22 cellular contexts compared by ENCODE assay signal in the genomic region with DNA sequence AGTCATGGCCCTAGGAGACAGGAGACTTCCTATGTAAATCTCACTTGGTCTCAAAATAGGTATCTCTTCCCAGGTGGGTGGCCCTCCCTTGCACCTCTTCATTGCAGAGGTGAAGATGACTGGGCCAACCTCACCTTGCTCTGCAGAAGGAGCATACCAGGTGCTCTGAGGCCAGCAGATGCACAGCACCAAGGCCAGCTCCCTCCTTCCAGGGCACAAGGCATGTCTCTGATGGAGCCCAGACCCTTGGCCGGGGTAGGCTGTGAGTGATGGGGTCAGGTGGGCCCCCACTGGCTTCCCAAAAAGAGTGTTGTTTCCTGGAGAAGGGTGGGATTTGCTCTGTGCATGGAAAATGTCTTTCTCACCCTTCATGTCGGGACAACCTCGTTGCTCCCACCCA. TPM values are rescaled to one million over a fixed set of nuclear protein-coding genes. Genes with fewer than 3 reads are reported as not detected.
DNase-seq lines count a peak whose midpoint lies in the region; ATAC-seq, FAIRE-seq and TF ChIP-seq lines count a peak whose summit lies in the region.
"Had no signal": no experiment of that assay in that cellular context is flagged by ENCODE, and none has a peak within 500 bp of the region (broad histone marks: within the 10 kb centered on the region; RNA-seq: fewer than 3 reads in every experiment).

No MANE protein-coding gene starts in this region.

- H3K9ac ChIP-seq in HepG2 (ENCODE audit: insufficient read depth, low read depth, low read length), result no peak overlapping the region
- no peak overlapping the region for H3K9ac ChIP-seq in neuronal stem cell (ENCODE audit: low read depth, low read length, poor library complexity)

- H3K36me3 ChIP-seq in HepG2 (replicated peaks in 1 of 2; ENCODE audit: control insufficient read depth in 1 of 2, insufficient read depth in 2 of 2, low read length in 2 of 2) (no peaks in the 10 kb centered on the region), right lobe of liver (no peaks in the 10 kb centered on the region), HEK293 (ENCODE audit: control insufficient read depth in 2 of 2, insufficient read depth in 1 of 2, low read length in 2 of 2) (no peaks in the 10 kb centered on the region), neuronal stem cell (replicated peaks in 1 of 2; ENCODE audit: control insufficient read depth in 2 of 2, insufficient read depth in 2 of 2, low read length in 2 of 2) (no peaks in the 10 kb centered on the region)
- H3K36me3 ChIP-seq: BE2C had no signal

- H3K4me1 ChIP-seq in HepG2 (ENCODE audit: insufficient read depth, low read length) (no peaks in the 10 kb centered on the region), right lobe of liver (no peaks in the 10 kb centered on the region), HEK293 (ENCODE audit: control insufficient read depth, insufficient read depth, low read length) (no peaks in the 10 kb centered on the region), neuronal stem cell (ENCODE audit: control insufficient read depth in 2 of 2, insufficient read depth in 1 of 2, low read depth in 1 of 2, low read length in 2 of 2) (no peaks in the 10 kb centered on the region)

- H3K27me3 ChIP-seq in HepG2 (ENCODE audit: control insufficient read depth in 1 of 2, insufficient read depth in 2 of 2, low read length in 2 of 2) (peaks cover 1 to 2% of the 10 kb centered on the region in 2 experiments; a peak in 2 of 5 replicates), right lobe of liver (no peaks in the 10 kb centered on the region), neuronal stem cell (ENCODE audit: control insufficient read depth in 3 of 3, insufficient read depth in 3 of 3, low read depth in 1 of 3, low read length in 3 of 3) (peaks cover 0 to under 1% (median 0%) of the 10 kb centered on the region in 3 experiments)
- H3K27me3 ChIP-seq: BE2C had no signal

- H2AK5ac ChIP-seq in neuronal stem cell (ENCODE audit: low read depth, low read length), result no peak overlapping the region

- no peaks in the 10 kb centered on the region for H3K79me2 ChIP-seq in HepG2 (ENCODE audit: insufficient read depth, low read length)

- H3K4me3 ChIP-seq in HepG2 (replicated peaks in 1 of 3; ENCODE audit: insufficient read depth in 1 of 3, low read depth in 2 of 3, low read length in 3 of 3), result no peak overlapping the region
- H3K4me3 ChIP-seq in right lobe of liver, result no peak overlapping the region
- no peak overlapping the region for H3K4me3 ChIP-seq in HEK293 (ENCODE audit: low read depth, low read length)
- no peak overlapping the region for H3K4me3 ChIP-seq in neuronal stem cell (ENCODE audit: low read length in 2 of 2)

- peaks cover 6 to 30% of the 10 kb centered on the region in 2 donors for H3K27me3 Mint-ChIP-seq in natural killer cell (ENCODE audit: low read depth in 2 of 2)

- H3K4ac ChIP-seq in neuronal stem cell (ENCODE audit: low read length), result no peak overlapping the region

- no TSS peak for BruUV-seq in HepG2 (replicated peaks; lab: Mats Ljungman, UMichigan)

- CTCF ChIA-PET in HepG2 (lab: Yijun Ruan, JAX; ENCODE audit: low intra/inter-chr PET ratio, low total read pairs), result no interaction called here
- CTCF ChIA-PET in HEK293 (lab: Yijun Ruan, JAX), result interaction anchor here (0.5 kb wide), 1 partner anchor 593 kb away, joined by 3 read pairs; no protein-coding TSS in a partner anchor

- no peak for TF ChIP-seq POLR2A in HepG2 (IDR thresholded peaks at IDR 0.05; ENCODE audit: insufficient read depth in 1 of 2, low read depth in 2 of 2, low read length in 2 of 2)
- no peak for TF ChIP-seq POLR2A in right lobe of liver (IDR thresholded peaks at IDR 0.05)

- DNase-seq in HepG2 (ENCODE audit: low spot score), result no peak
- DNase-seq in right lobe of liver, result no peak
- DNase-seq in neuronal stem cell (ENCODE audit: low spot score), result no peak
- no peak for DNase-seq in natural killer cell
- DNase-seq: ACHN; BE2C; C1 segment of cervical spinal cord; CD4-positive, CD25-positive, alpha-beta regulatory T cell; CD8-positive, alpha-beta memory T cell; COR-L47; H9; IMR-90; KBM-7 had no signal

- H4K91ac ChIP-seq in neuronal stem cell (ENCODE audit: low read depth, low read length, poor library complexity), result no peak overlapping the region

- WGBS in HepG2 (ENCODE audit: low lambda C conversion rate), result 7% methylated on average over 3 of the region's 3 CpGs
- WGBS in right lobe of liver (ENCODE audit: insufficient coverage, low coverage, low lambda C conversion rate, missing lambda C conversion rate), result 40% methylated on average over 2 of the region's 3 CpGs
- no CpG with 5 or more reads among the region's 3 CpGs for WGBS in neuronal stem cell (ENCODE audit: extremely low coverage in 2 of 2, insufficient read length in 2 of 2, insufficient replicate concordance in 1 of 2), 2 donors

- H3K4me1 Mint-ChIP-seq in natural killer cell, result no peaks in the 10 kb centered on the region
- H3K4me1 Mint-ChIP-seq: CD4-positive, CD25-positive, alpha-beta regulatory T cell; CD8-positive, alpha-beta memory T cell had no signal

- H2BK120ac ChIP-seq in neuronal stem cell (ENCODE audit: low read depth, low read length), result no peak overlapping the region

- H3K36me3 Mint-ChIP-seq in natural killer cell, result no peaks in the 10 kb centered on the region
- H3K36me3 Mint-ChIP-seq: CD4-positive, CD25-positive, alpha-beta regulatory T cell; CD8-positive, alpha-beta memory T cell had no signal

- H3K79me1 ChIP-seq in neuronal stem cell (ENCODE audit: low read depth, low read length), result no peaks in the 10 kb centered on the region

- H2BK5ac ChIP-seq in neuronal stem cell (ENCODE audit: low read length), result no peak overlapping the region

- no peak for FAIRE-seq in HepG2 (lab: Jason Lieb, UNC)
- FAIRE-seq: D721Med, G401.6, GM12892, H1 had no signal

- peak overlapping the region; percentile 12 for H3K23ac ChIP-seq in neuronal stem cell (ENCODE audit: low read depth, low read length, poor library complexity)

- H3K27ac ChIP-seq in HepG2 (ENCODE audit: extremely low read length, insufficient read depth, low read length) (no peak overlapping the region), right lobe of liver (no peak overlapping the region), HEK293 (ENCODE audit: extremely low read depth, low read depth, low read length) (no peak overlapping the region), neuronal stem cell (replicated peaks; ENCODE audit: low read length) (no peak overlapping the region)
- H3K27ac ChIP-seq: HL-60 had no signal

- no peak overlapping the region for H3K14ac ChIP-seq in neuronal stem cell (ENCODE audit: low read length)

- no peak for ATAC-seq in HepG2
- ATAC-seq in right lobe of liver, result no peak
- ATAC-seq in GM18502 (IDR thresholded peaks at IDR 0.05; ENCODE audit: poor library complexity, unreplicated experiment), result no peak
- no peak for ATAC-seq in natural killer cell

- no peak overlapping the region for H2BK12ac ChIP-seq in neuronal stem cell (ENCODE audit: low read length)

- H2AFZ ChIP-seq in HepG2 (ENCODE audit: low read length) (no peak overlapping the region), neuronal stem cell (ENCODE audit: low read length) (no peak overlapping the region)

- H3K27ac Mint-ChIP-seq in natural killer cell, result no peak overlapping the region
- H3K27ac Mint-ChIP-seq: CD4-positive, CD25-positive, alpha-beta regulatory T cell; CD8-positive, alpha-beta memory T cell; H9 had no signal

- H3K9me3 ChIP-seq in HepG2 (ENCODE audit: low read length), result no peaks in the 10 kb centered on the region
- H3K9me3 ChIP-seq in right lobe of liver, result no peaks in the 10 kb centered on the region
- no peaks in the 10 kb centered on the region for H3K9me3 ChIP-seq in HEK293 (ENCODE audit: control insufficient read depth, insufficient read depth, low read depth, low read length)
- H3K9me3 ChIP-seq in neuronal stem cell (replicated peaks in 1 of 2; ENCODE audit: control insufficient read depth in 2 of 2, insufficient read depth in 1 of 2, low read depth in 1 of 2, low read length in 2 of 2), result peaks cover 3 to 5% of the 10 kb centered on the region in 2 donors
- H3K9me3 ChIP-seq: BE2C had no signal

- no peak overlapping the region for H2BK15ac ChIP-seq in neuronal stem cell (ENCODE audit: low read length)

- POLR2A ChIA-PET in HepG2 (lab: Yijun Ruan, JAX) (no interaction called here), HEK293 (lab: Yijun Ruan, JAX) (no interaction called here)

- H4K8ac ChIP-seq in neuronal stem cell (ENCODE audit: low read depth, low read length), result no peak overlapping the region

- no peaks in the 10 kb centered on the region for H3K9me3 Mint-ChIP-seq in natural killer cell

- no peaks in the 10 kb centered on the region for H4K20me1 ChIP-seq in HepG2 (ENCODE audit: insufficient read depth, low read length)

- in situ Hi-C loops in HepG2 (cut with HindIII; ENCODE audit: extremely low pct_ligation_motif_present, low pct_unique_long_range_greater_than_20kb), result no loop called here

- H3K4me2 ChIP-seq in HepG2 (ENCODE audit: low read depth, low read length), result no peak overlapping the region
- no peak overlapping the region for H3K4me2 ChIP-seq in neuronal stem cell (ENCODE audit: insufficient read depth, low read length, poor library complexity, severe bottlenecking)

- intact Hi-C loops in HepG2 (cut with micrococcal nuclease; ENCODE audit: unreplicated experiment), result no loop called here
- intact Hi-C loops in right lobe of liver (cut with DNase I), result no loop called here
- intact Hi-C loops in natural killer cell (cut with micrococcal nuclease), result no loop called here

- TF ChIP-seq EP300 in HepG2 (IDR thresholded peaks at IDR 0.05; ENCODE audit: low read depth in 2 of 2, low read length in 2 of 2), result no peak
- TF ChIP-seq EP300 in HepG2 (CRISPR knock-in tag; IDR thresholded peaks at IDR 0.05; ENCODE audit: borderline replicate concordance), result no peak

- TF ChIP-seq CTCF in HepG2 (CRISPR knock-in tag; IDR thresholded peaks at IDR 0.05) (no peak), right lobe of liver (IDR thresholded peaks at IDR 0.05) (no peak), HEK293 (tag by site-specific recombination; IDR thresholded peaks at IDR 0.05) (no peak), natural killer cell (IDR thresholded peaks at IDR 0.05) (no peak)

- no peak overlapping the region for H3K4me3 Mint-ChIP-seq in natural killer cell
- H3K4me3 Mint-ChIP-seq: CD4-positive, CD25-positive, alpha-beta regulatory T cell; CD8-positive, alpha-beta memory T cell; H9 had no signal

- TF ChIP-seq RAD21 in HepG2 (CRISPR knock-in tag; IDR thresholded peaks at IDR 0.05), result no peak

- H3K18ac ChIP-seq in neuronal stem cell (ENCODE audit: low read length), result no peak overlapping the region

RNA-seq across cellular contexts. Expression of a gene that starts 12.8 kb away (rescaled TPM):
- total RNA-seq in HepG2 (2016; rRNA removed; fragmentation: Illumina TruSeq; extraction: Trizol) (not detected in 2 replicates), right lobe of liver (not detected), natural killer cell (not detected)
- total RNA-seq in HepG2 (2016; cell fraction: cytosol; rRNA removed; fragmentation: Illumina TruSeq; extraction: Trizol; ENCODE audit: low read depth), result not detected in 2 replicates
- total RNA-seq in HepG2 (2016; cell fraction: insoluble cytoplasmic fraction; rRNA removed; fragmentation: Illumina TruSeq; extraction: Trizol), result not detected in 2 replicates
- not detected in 2 replicates for total RNA-seq in HepG2 (2016; cell fraction: membrane; rRNA removed; fragmentation: Illumina TruSeq; extraction: Trizol)
- total RNA-seq in HepG2 (2016; cell fraction: nucleus; rRNA removed; fragmentation: Illumina TruSeq; extraction: Trizol), result not detected in 2 replicates
- polyA plus RNA-seq in HepG2 (2011; rRNA removed), result not detected in 2 replicates
- polyA plus RNA-seq in HepG2 (2011; cell fraction: cytosol; rRNA removed), result not detected in 2 replicates
- not detected in 2 replicates for polyA plus RNA-seq in HepG2 (2011; cell fraction: nucleus; rRNA removed)
- not detected in 2 replicates for polyA plus RNA-seq in HepG2 (2012)
- not detected in 2 replicates for polyA plus RNA-seq in HepG2 (2016; cell fraction: cytosol; fragmentation: Illumina TruSeq; extraction: Trizol; ENCODE audit: low read depth)
- polyA plus RNA-seq in HepG2 (2016; cell fraction: insoluble cytoplasmic fraction; fragmentation: Illumina TruSeq; extraction: Trizol; ENCODE audit: low read depth), result not detected in 2 replicates
- polyA plus RNA-seq in HepG2 (2016; cell fraction: membrane; fragmentation: Illumina TruSeq; extraction: Trizol; ENCODE audit: low read depth), result not detected in 2 replicates
- polyA plus RNA-seq in HepG2 (2016; cell fraction: nucleus; fragmentation: Illumina TruSeq; extraction: Trizol; ENCODE audit: insufficient read depth, low read depth), result not detected in 2 replicates
- polyA minus RNA-seq in HepG2 (2011; rRNA and poly(A)+ RNA removed; ENCODE audit: low replicate concordance), result not detected in 2 replicates
- not detected in 2 replicates for polyA minus RNA-seq in HepG2 (2011; cell fraction: cytosol; rRNA and poly(A)+ RNA removed)
- polyA minus RNA-seq in HepG2 (2011; cell fraction: nucleus; rRNA and poly(A)+ RNA removed), result not detected in 2 replicates
- polyA plus RNA-seq in neuronal stem cell (2013, experiment 1 of 2), result not detected
- not detected for polyA plus RNA-seq in neuronal stem cell (2013, experiment 2 of 2)
- total RNA-seq: A172; CD4-positive, CD25-positive, alpha-beta regulatory T cell; CD8-positive, alpha-beta memory T cell; HT1080; IMR-90 had no signal
- polyA plus RNA-seq: CD4-positive, CD25-positive, alpha-beta regulatory T cell; CD8-positive, alpha-beta memory T cell; IMR-90 had no signal
